ENCODE assay signal across 8 cellular contexts in the genomic region with DNA sequence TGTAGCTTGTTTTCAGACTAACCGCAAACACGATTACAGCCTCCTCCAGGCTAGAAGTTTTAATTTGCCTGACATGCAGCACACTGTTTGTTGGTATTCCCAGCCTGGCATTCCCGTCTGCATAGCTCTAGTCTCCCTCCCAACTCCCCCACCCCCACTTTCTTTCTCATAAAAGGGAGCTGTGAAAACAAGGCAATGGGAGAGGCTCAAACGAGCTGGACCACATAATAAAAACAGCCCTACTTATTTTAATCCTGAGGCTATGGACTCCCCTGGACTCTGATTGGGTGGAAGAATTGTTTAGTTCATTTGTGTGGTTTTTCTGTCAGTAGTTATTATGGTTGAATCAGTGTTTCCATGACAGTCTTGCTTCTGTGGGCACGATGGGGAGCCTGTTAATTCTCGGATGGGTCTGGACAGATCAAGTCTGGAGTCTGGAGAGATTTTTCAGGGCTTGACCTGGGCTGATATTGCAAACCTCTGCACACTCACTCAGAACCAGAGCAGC. TPM values are rescaled to one million over a fixed set of nuclear protein-coding genes. Genes with fewer than 3 reads are reported as not detected.
DNase-seq lines count a peak whose midpoint lies in the region; ATAC-seq and TF ChIP-seq lines count a peak whose summit lies in the region.

No MANE protein-coding gene starts in this region.

- H3K36me3 ChIP-seq in CD8-positive, alpha-beta memory T cell (ENCODE audit: insufficient read depth, low read length): no peaks in the 10 kb centered on the region
- no peaks in the 10 kb centered on the region for H3K36me3 ChIP-seq in liver (ENCODE audit: control insufficient read depth in 4 of 4, insufficient read depth in 3 of 4, low read depth in 1 of 4, low read length in 3 of 4)

- H3K9me3 ChIP-seq in CD8-positive, alpha-beta memory T cell (ENCODE audit: low read length): no peaks in the 10 kb centered on the region
- H3K9me3 ChIP-seq in liver (ENCODE audit: control insufficient read depth in 4 of 4, low read length in 3 of 4): no peaks in the 10 kb centered on the region

- H3K27me3 ChIP-seq in CD8-positive, alpha-beta memory T cell (ENCODE audit: insufficient read depth, low read length, poor library complexity, severe bottlenecking): no peaks in the 10 kb centered on the region
- no peaks in the 10 kb centered on the region for H3K27me3 ChIP-seq in liver (ENCODE audit: control insufficient read depth in 4 of 4, insufficient read depth in 4 of 4, low read length in 3 of 4)

- H3K9me3 Mint-ChIP-seq in CD8-positive, alpha-beta memory T cell: no peaks in the 10 kb centered on the region
- no peaks in the 10 kb centered on the region for H3K9me3 Mint-ChIP-seq in chondrocyte (ENCODE audit: low read depth)

- ATAC-seq in GM18511 (IDR thresholded peaks at IDR 0.05; ENCODE audit: unreplicated experiment) (no peak), HG02840 (IDR thresholded peaks at IDR 0.05; ENCODE audit: low FRiP score, unreplicated experiment) (no peak)

- H3K27ac Mint-ChIP-seq in CD8-positive, alpha-beta memory T cell: peak overlapping the region in 1 of 8 donors; percentile 38
- peak overlapping the region; percentile 84 for H3K27ac Mint-ChIP-seq in chondrocyte (ENCODE audit: unreplicated experiment)

- H3K4me3 Mint-ChIP-seq in CD8-positive, alpha-beta memory T cell: peak overlapping the region; percentile 49 to 88 (median 80)
- peak overlapping the region; percentile 87 for H3K4me3 Mint-ChIP-seq in chondrocyte (ENCODE audit: unreplicated experiment)

- 59% methylated on average over 6 of the region's 6 CpGs for WGBS in liver

- peaks cover 0 to 2% (median under 1%) of the 10 kb centered on the region in 3 donors for H3K36me3 Mint-ChIP-seq in CD8-positive, alpha-beta memory T cell
- H3K36me3 Mint-ChIP-seq in chondrocyte (ENCODE audit: low read depth): peaks cover 2% of the 10 kb centered on the region

- POLR2A ChIA-PET in CD8-positive, alpha-beta memory T cell (lab: Charles Lee): no interaction called here

- peaks cover 0 to 2% of the 10 kb centered on the region in 2 donors for H3K27me3 Mint-ChIP-seq in CD8-positive, alpha-beta memory T cell
- no peaks in the 10 kb centered on the region for H3K27me3 Mint-ChIP-seq in chondrocyte (ENCODE audit: low read depth)

- TF ChIP-seq CTCF in chondrocyte (IDR thresholded peaks at IDR 0.05) (no peak), liver (IDR thresholded peaks at IDR 0.05; ENCODE audit: low read depth, low read length, missing input control) (no peak)

- CTCF ChIA-PET in CD8-positive, alpha-beta memory T cell (lab: Charles Lee): no interaction called here

- H3K9ac ChIP-seq in liver (ENCODE audit: low read depth in 1 of 2, low read length in 2 of 2): no peak overlapping the region

- DNase-seq in CD8-positive, alpha-beta memory T cell: no peak
- DNase-seq in NCI-H146 treated with DMSO at 0.1 percent for 48 hours (lab: John Stamatoyannopoulos, UW; ENCODE audit: unreplicated experiment): peak; percentile 15
- no peak for DNase-seq in chondrocyte (ENCODE audit: low spot score)
- peak; percentile 44 for DNase-seq in superior temporal gyrus (ENCODE audit: extremely low spot score)
- DNase-seq in stimulated activated CD4-positive, alpha-beta T cell treated with anti-CD3 and anti-CD28 coated beads, Interleukin-4, amount 100 ng/mL, for 1 hour: no peak

- no peak overlapping the region for H3K27ac ChIP-seq in CD8-positive, alpha-beta memory T cell (ENCODE audit: low read depth, low read length)
- H3K27ac ChIP-seq in liver (ENCODE audit: low read depth in 1 of 2, low read length in 2 of 2): peak overlapping the region; percentile 5 to 48

- H3K4me1 Mint-ChIP-seq in CD8-positive, alpha-beta memory T cell: peaks cover 9 to 25% (median 16%) of the 10 kb centered on the region in 3 donors
- H3K4me1 Mint-ChIP-seq in chondrocyte (ENCODE audit: low read depth): peaks cover 36% of the 10 kb centered on the region

- peaks cover 7% of the 10 kb centered on the region for H3K4me1 ChIP-seq in CD8-positive, alpha-beta memory T cell (ENCODE audit: insufficient read depth, low read length)
- peaks cover 0 to 7% (median 2%) of the 10 kb centered on the region in 4 donors for H3K4me1 ChIP-seq in liver (ENCODE audit: control insufficient read depth in 4 of 4, insufficient read depth in 4 of 4, low read length in 3 of 4)

- H3K4me3 ChIP-seq in CD8-positive, alpha-beta memory T cell (ENCODE audit: low read length): no peak overlapping the region
- peak overlapping the region in 1 of 3 donors; percentile 76 for H3K4me3 ChIP-seq in liver (ENCODE audit: low read depth in 1 of 3, low read length in 3 of 3)

- TF ChIP-seq RAD21 in liver (IDR thresholded peaks at IDR 0.05): no peak

TF ChIP-seq in liver, 16 proteins besides CTCF, POLR2A, EP300 and RAD21:
- TF ChIP-seq, protein P1, sequence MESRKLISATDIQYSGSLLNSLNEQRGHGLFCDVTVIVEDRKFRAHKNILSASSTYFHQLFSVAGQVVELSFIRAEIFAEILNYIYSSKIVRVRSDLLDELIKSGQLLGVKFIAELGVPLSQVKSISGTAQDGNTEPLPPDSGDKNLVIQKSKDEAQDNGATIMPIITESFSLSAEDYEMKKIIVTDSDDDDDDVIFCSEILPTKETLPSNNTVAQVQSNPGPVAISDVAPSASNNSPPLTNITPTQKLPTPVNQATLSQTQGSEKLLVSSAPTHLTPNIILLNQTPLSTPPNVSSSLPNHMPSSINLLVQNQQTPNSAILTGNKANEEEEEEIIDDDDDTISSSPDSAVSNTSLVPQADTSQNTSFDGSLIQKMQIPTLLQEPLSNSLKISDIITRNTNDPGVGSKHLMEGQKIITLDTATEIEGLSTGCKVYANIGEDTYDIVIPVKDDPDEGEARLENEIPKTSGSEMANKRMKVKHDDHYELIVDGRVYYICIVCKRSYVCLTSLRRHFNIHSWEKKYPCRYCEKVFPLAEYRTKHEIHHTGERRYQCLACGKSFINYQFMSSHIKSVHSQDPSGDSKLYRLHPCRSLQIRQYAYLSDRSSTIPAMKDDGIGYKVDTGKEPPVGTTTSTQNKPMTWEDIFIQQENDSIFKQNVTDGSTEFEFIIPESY (IDR thresholded peaks at IDR 0.05): no peak
- TF ChIP-seq, protein P2, sequence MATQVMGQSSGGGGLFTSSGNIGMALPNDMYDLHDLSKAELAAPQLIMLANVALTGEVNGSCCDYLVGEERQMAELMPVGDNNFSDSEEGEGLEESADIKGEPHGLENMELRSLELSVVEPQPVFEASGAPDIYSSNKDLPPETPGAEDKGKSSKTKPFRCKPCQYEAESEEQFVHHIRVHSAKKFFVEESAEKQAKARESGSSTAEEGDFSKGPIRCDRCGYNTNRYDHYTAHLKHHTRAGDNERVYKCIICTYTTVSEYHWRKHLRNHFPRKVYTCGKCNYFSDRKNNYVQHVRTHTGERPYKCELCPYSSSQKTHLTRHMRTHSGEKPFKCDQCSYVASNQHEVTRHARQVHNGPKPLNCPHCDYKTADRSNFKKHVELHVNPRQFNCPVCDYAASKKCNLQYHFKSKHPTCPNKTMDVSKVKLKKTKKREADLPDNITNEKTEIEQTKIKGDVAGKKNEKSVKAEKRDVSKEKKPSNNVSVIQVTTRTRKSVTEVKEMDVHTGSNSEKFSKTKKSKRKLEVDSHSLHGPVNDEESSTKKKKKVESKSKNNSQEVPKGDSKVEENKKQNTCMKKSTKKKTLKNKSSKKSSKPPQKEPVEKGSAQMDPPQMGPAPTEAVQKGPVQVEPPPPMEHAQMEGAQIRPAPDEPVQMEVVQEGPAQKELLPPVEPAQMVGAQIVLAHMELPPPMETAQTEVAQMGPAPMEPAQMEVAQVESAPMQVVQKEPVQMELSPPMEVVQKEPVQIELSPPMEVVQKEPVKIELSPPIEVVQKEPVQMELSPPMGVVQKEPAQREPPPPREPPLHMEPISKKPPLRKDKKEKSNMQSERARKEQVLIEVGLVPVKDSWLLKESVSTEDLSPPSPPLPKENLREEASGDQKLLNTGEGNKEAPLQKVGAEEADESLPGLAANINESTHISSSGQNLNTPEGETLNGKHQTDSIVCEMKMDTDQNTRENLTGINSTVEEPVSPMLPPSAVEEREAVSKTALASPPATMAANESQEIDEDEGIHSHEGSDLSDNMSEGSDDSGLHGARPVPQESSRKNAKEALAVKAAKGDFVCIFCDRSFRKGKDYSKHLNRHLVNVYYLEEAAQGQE (IDR thresholded peaks at IDR 0.05): no peak
- no peak for TF ChIP-seq RXRA (IDR thresholded peaks at IDR 0.05)
- TF ChIP-seq GABPA (IDR thresholded peaks at IDR 0.05 in 1 of 2, conservative IDR thresholded peaks at IDR 0.05 in 1 of 2): no peak
- no peak for TF ChIP-seq FOXA2 (IDR thresholded peaks at IDR 0.05)
- no peak for TF ChIP-seq HNF4G (IDR thresholded peaks at IDR 0.05)
- TF ChIP-seq, protein P3, sequence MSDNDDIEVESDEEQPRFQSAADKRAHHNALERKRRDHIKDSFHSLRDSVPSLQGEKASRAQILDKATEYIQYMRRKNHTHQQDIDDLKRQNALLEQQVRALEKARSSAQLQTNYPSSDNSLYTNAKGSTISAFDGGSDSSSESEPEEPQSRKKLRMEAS (IDR thresholded peaks at IDR 0.05): no peak
- TF ChIP-seq FOXA1 (IDR thresholded peaks at IDR 0.05): no peak
- TF ChIP-seq YY1 (IDR thresholded peaks at IDR 0.05): no peak
- TF ChIP-seq TAF1 (conservative IDR thresholded peaks at IDR 0.05): no peak
- TF ChIP-seq NR2F2 (IDR thresholded peaks at IDR 0.05): no peak
- TF ChIP-seq, protein P4, sequence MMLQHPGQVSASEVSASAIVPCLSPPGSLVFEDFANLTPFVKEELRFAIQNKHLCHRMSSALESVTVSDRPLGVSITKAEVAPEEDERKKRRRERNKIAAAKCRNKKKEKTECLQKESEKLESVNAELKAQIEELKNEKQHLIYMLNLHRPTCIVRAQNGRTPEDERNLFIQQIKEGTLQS (IDR thresholded peaks at IDR 0.05): no peak
- no peak for TF ChIP-seq HNF4A (conservative IDR thresholded peaks at IDR 0.05)
- TF ChIP-seq JUND (IDR thresholded peaks at IDR 0.05): no peak
- TF ChIP-seq EGR1 (IDR thresholded peaks at IDR 0.05; ENCODE audit: low read depth in 2 of 2): no peak

RNA-seq across cellular contexts. Expression of a gene that starts 1.2 kb away (rescaled TPM):
- total RNA-seq in CD8-positive, alpha-beta memory T cell: 1 to 10 TPM in 1 of 2 experiments, under 1 TPM in 1; 0.89 to 1.4 TPM
- 0.28 TPM for polyA plus RNA-seq in CD8-positive, alpha-beta memory T cell
- total RNA-seq in chondrocyte (8.7 to 18.0 TPM (median 9.6 TPM) in 3 replicates), liver (1 to 10 TPM; 1.2 to 3.8 TPM)
- polyA plus RNA-seq in liver: 1 to 10 TPM in 1 of 2 donors, under 1 TPM in 1; 0.90 to 1.1 TPM

Comparison
In these comparisons a context has a peak if more than half of its experiments do, and no peak if none do; other contexts are left out.
1. DNase-seq: peak in NCI-H146 treated with DMSO at 0.1 percent for 48 hours (single experiment) and superior temporal gyrus (single experiment); none in CD8-positive, alpha-beta memory T cell (0 of 5), chondrocyte (single experiment) and stimulated activated CD4-positive, alpha-beta T cell treated with anti-CD3 and anti-CD28 coated beads, Interleukin-4, amount 100 ng/mL, for 1 hour (single experiment).